18 cellular contexts compared by ENCODE assay signal in genomic region chr17:72998343-72998742, GRCh38.
"Had no signal": no experiment of that assay in that cellular context is flagged by ENCODE, and none has a peak within 500 bp of the region (broad histone marks: within the 10 kb centered on the region; RNA-seq: fewer than 3 reads in every experiment).

No MANE protein-coding gene starts in this region.

- ATAC-seq: activated T-cell treated with anti-CD3 and anti-CD28 coated beads, Interleukin-2, amount 50 U/mL, for 4 hours; left colon; right cardiac atrium; stimulated activated effector memory CD8-positive, alpha-beta T cell treated with anti-CD3 and anti-CD28 coated beads, Interleukin-12 subunit alpha, Interleukin-12 subunit beta, amount 100 ng/mL, for 72 hours; stimulated activated naive CD8-positive, alpha-beta T cell treated with anti-CD3 and anti-CD28 coated beads, Interleukin-15, amount 100 ng/mL, for 72 hours had no signal

- H3K9me3 Mint-ChIP-seq: activated T-cell treated with anti-CD3 and anti-CD28 coated beads, Interleukin-2, amount 50 U/mL, for 4 hours; activated T-helper 2 cell treated with anti-CD3 and anti-CD28 coated beads, Interferon-gamma antibody, Interleukin-2, Interleukin-4, amounts not matched to agents 10 μg/mL and 5 μg/mL and 100 μg/mL, durations not matched to agents 14 hours and 24 hours and 36 hours; stimulated activated effector memory CD8-positive, alpha-beta T cell treated with anti-CD3 and anti-CD28 coated beads, Interleukin-12 subunit alpha, Interleukin-12 subunit beta, amount 100 ng/mL, for 72 hours had no signal

- H3K4me3 Mint-ChIP-seq: activated B cell treated with CpG ODN at 0.5 μM for 24 hours; activated naive CD8-positive, alpha-beta T cell; activated T-cell treated with anti-CD3 and anti-CD28 coated beads, Interleukin-2, amount 50 U/mL, for 4 hours; memory B cell; nephron; stimulated activated effector memory CD8-positive, alpha-beta T cell treated with anti-CD3 and anti-CD28 coated beads, Interleukin-12 subunit alpha, Interleukin-12 subunit beta, amount 100 ng/mL, for 72 hours; stimulated activated naive CD8-positive, alpha-beta T cell treated with anti-CD3 and anti-CD28 coated beads, Interleukin-15, amount 100 ng/mL, for 72 hours had no signal

- H3K36me3 Mint-ChIP-seq: stimulated activated effector memory CD8-positive, alpha-beta T cell treated with anti-CD3 and anti-CD28 coated beads, Interleukin-12 subunit alpha, Interleukin-12 subunit beta, amount 100 ng/mL, for 72 hours had no signal

- H3K27me3 Mint-ChIP-seq: activated B cell treated with CpG ODN at 0.5 μM for 24 hours; activated naive CD8-positive, alpha-beta T cell; memory B cell; stimulated activated naive CD8-positive, alpha-beta T cell treated with anti-CD3 and anti-CD28 coated beads, Interleukin-15, amount 100 ng/mL, for 72 hours had no signal

- H3K27ac Mint-ChIP-seq: activated B cell treated with CpG ODN at 0.5 μM for 24 hours; activated naive CD8-positive, alpha-beta T cell; activated T-helper 2 cell treated with anti-CD3 and anti-CD28 coated beads, Interferon-gamma antibody, Interleukin-2, Interleukin-4, amounts not matched to agents 10 μg/mL and 5 μg/mL and 100 μg/mL, durations not matched to agents 14 hours and 24 hours and 36 hours; memory B cell; stimulated activated effector memory CD8-positive, alpha-beta T cell treated with anti-CD3 and anti-CD28 coated beads, Interleukin-12 subunit alpha, Interleukin-12 subunit beta, amount 100 ng/mL, for 72 hours; stimulated activated naive CD8-positive, alpha-beta T cell treated with anti-CD3 and anti-CD28 coated beads, Interleukin-15, amount 100 ng/mL, for 72 hours had no signal

- DNase-seq: activated B cell treated with CpG ODN at 0.5 μM for 24 hours; activated CD4-positive, alpha-beta T cell treated with anti-CD3 and anti-CD28 coated beads for 4 hours; activated CD4-positive, alpha-beta T cell treated with anti-CD3 and anti-CD28 coated beads, Interleukin-2, amount 50 U/mL, for 48 hours; activated CD8-positive, alpha-beta memory T cell treated with anti-CD3 and anti-CD28 coated beads, Interleukin-2, amount 50 U/mL, for 48 hours; activated naive CD4-positive, alpha-beta T cell; activated T-cell treated with anti-CD3 and anti-CD28 coated beads, Interleukin-2, amount 50 U/mL, for 4 hours; amniotic stem cell; left colon; pancreas; right cardiac atrium; stimulated activated CD4-positive, alpha-beta T cell treated with anti-CD3 and anti-CD28 coated beads, Interleukin-1b, Interleukin-23, amount 100 ng/mL, for 48 hours; stimulated activated naive CD8-positive, alpha-beta T cell treated with anti-CD3 and anti-CD28 coated beads, Interleukin-15, amount 100 ng/mL, for 72 hours; T1000 had no signal
